11 cellular contexts compared by ENCODE assay signal in genomic region chr11:90250970-90251369, GRCh38. TPM values are rescaled to one million over a fixed set of nuclear protein-coding genes. Genes with fewer than 3 reads are reported as not detected.
A peak's percentile ranks its signal among the peaks of the same experiment; 100 is the strongest.
DNase-seq lines count a peak whose midpoint lies in the region; ATAC-seq, FAIRE-seq and TF ChIP-seq lines count a peak whose summit lies in the region.
"Had no signal": no experiment of that assay in that cellular context is flagged by ENCODE, and none has a peak within 500 bp of the region (broad histone marks: within the 10 kb centered on the region; RNA-seq: fewer than 3 reads in every experiment).

No MANE protein-coding gene starts in this region.

- H3K4me3 ChIP-seq in CD4-positive, CD25-positive, alpha-beta regulatory T cell (ENCODE audit: low read depth, low read length) = peak overlapping the region; percentile 51
- no peak overlapping the region for H3K4me3 ChIP-seq in GM12878
- H3K4me3 ChIP-seq: vagina had no signal

- H3K36me3 ChIP-seq in CD4-positive, CD25-positive, alpha-beta regulatory T cell (ENCODE audit: control insufficient read depth, insufficient read depth, low read length) = no peaks in the 10 kb centered on the region
- H3K36me3 ChIP-seq in GM12878 (ENCODE audit: control insufficient read depth in 2 of 2, insufficient read depth in 2 of 2, low read length in 1 of 2) = no peaks in the 10 kb centered on the region
- H3K36me3 ChIP-seq: vagina had no signal

- no peak overlapping the region for H3K4me2 ChIP-seq in GM12878 (ENCODE audit: control insufficient read depth, insufficient read depth)

- SMC1A ChIA-PET in GM12878 (lab: Charles Lee; ENCODE audit: uncharacterized antibody, unreplicated experiment) = interaction anchor here (1.0 to 1.4 kb wide), 4 partner anchors 10 to 224 kb away, joined by 3 to 6 read pairs (median 4); no protein-coding TSS in a partner anchor

- RAD21 ChIA-PET in GM12878 (lab: Charles Lee; ENCODE audit: unreplicated experiment) = interaction anchor here (0.7 to 0.9 kb wide), 2 partner anchors 38 to 46 kb away, joined by 3 read pairs; no protein-coding TSS in a partner anchor

- 23% methylated on average over 8 of the region's 8 CpGs for WGBS in GM12878 (ENCODE audit: insufficient coverage, insufficient replicate concordance, low lambda C conversion rate, missing lambda C conversion rate)

- ATAC-seq in CD4-positive, CD25-positive, alpha-beta regulatory T cell (ENCODE audit: low read depth in 2 of 2) = peak in 1 of 2 donors; percentile 42
- peak; percentile 78 for ATAC-seq in GM12878

- H3K4me1 ChIP-seq in CD4-positive, CD25-positive, alpha-beta regulatory T cell (ENCODE audit: control insufficient read depth, insufficient read depth, low read length, poor library complexity, severe bottlenecking) = no peaks in the 10 kb centered on the region
- H3K4me1 ChIP-seq in GM12878 (ENCODE audit: control insufficient read depth, insufficient read depth, low read length) = no peaks in the 10 kb centered on the region
- H3K4me1 ChIP-seq: vagina had no signal

- peak overlapping the region; percentile 1 to 85 (median 54) for H3K4me3 Mint-ChIP-seq in CD4-positive, CD25-positive, alpha-beta regulatory T cell
- H3K4me3 Mint-ChIP-seq in Calu3 (ENCODE audit: low read depth, unreplicated experiment) = no peak overlapping the region
- H3K4me3 Mint-ChIP-seq: nephron had no signal

- H3K9me3 ChIP-seq in CD4-positive, CD25-positive, alpha-beta regulatory T cell (ENCODE audit: control insufficient read depth in 2 of 2, low read length in 2 of 2) = no peaks in the 10 kb centered on the region
- H3K9me3 ChIP-seq in GM12878 (replicated peaks; ENCODE audit: control insufficient read depth, insufficient read depth, low read length) = no peaks in the 10 kb centered on the region; the same call in 2 of the 3 replicates
- H3K9me3 ChIP-seq: vagina had no signal

- peak in 1 of 3 donors; percentile 17 for DNase-seq in CD4-positive, CD25-positive, alpha-beta regulatory T cell
- DNase-seq in GM19239 (ENCODE audit: insufficient read length, low spot score) = no peak
- peak; percentile 72 for DNase-seq in NAMALWA (ENCODE audit: low spot score)
- no peak for DNase-seq in GM12878 (ENCODE audit: low read depth, low spot score)
- no peak for DNase-seq in Calu3
- no peak for DNase-seq in medulla oblongata (ENCODE audit: extremely low spot score)
- no peak for DNase-seq in caudate nucleus (lab: John Stamatoyannopoulos, UW)
- DNase-seq in posterior cingulate gyrus = no peak
- DNase-seq: NCI-H1048 had no signal

- intact Hi-C loops in GM12878 (cut with micrococcal nuclease; ENCODE audit: unreplicated experiment) = loop anchor here (5.0 kb wide), 1 partner anchor 206 kb away; no protein-coding TSS in a partner anchor
- intact Hi-C loops in Calu3 (cut with micrococcal nuclease; ENCODE audit: unreplicated experiment) = no loop called here
- intact Hi-C loops in posterior cingulate gyrus (cut with DNase I) = no loop called here

- CTCF ChIA-PET in GM12878 (lab: Yijun Ruan, JAX) = interaction anchor here (0.6 to 2.1 kb wide), 8 partner anchors 8 to 833 kb away, joined by 3 to 6 read pairs (median 4); no protein-coding TSS in a partner anchor
- CTCF ChIA-PET in Calu3 (lab: Charles Lee) = no interaction called here

- POLR2A ChIA-PET in GM12878 (lab: Charles Lee) = no interaction called here

- H3K79me2 ChIP-seq in GM12878 (ENCODE audit: control insufficient read depth, insufficient read depth, low read length) = no peaks in the 10 kb centered on the region

- no peak for TF ChIP-seq POLR2A in GM12878 (IDR thresholded peaks at IDR 0.05; ENCODE audit: low read depth, low read length)

- H3K9me3 Mint-ChIP-seq in CD4-positive, CD25-positive, alpha-beta regulatory T cell = peaks cover 0 to 1% (median 0%) of the 10 kb centered on the region in 7 donors
- H3K9me3 Mint-ChIP-seq in Calu3 (ENCODE audit: low read depth, unreplicated experiment) = no peaks in the 10 kb centered on the region

- no peak for TF ChIP-seq EP300 in GM12878 (IDR thresholded peaks at IDR 0.05; ENCODE audit: borderline replicate concordance in 1 of 2, control insufficient read depth in 1 of 2, low read depth in 2 of 2, low read length in 2 of 2)

- BruUV-seq in GM12878 (replicated peaks; lab: Mats Ljungman, UMichigan) (no TSS peak), Calu3 (replicated peaks; lab: Mats Ljungman, UMichigan) (no TSS peak)

- TF ChIP-seq CTCF in GM12878 (IDR thresholded peaks at IDR 0.05 in 2 of 3, conservative IDR thresholded peaks at IDR 0.05 in 1 of 3; ENCODE audit: control insufficient read depth in 2 of 3, extremely low read depth in 1 of 3, insufficient read depth in 1 of 3, low read depth in 3 of 3, low read length in 3 of 3) = no peak
- TF ChIP-seq CTCF in Calu3 (IDR thresholded peaks at IDR 0.05; ENCODE audit: unreplicated experiment) = no peak

- H3K27ac ChIP-seq in CD4-positive, CD25-positive, alpha-beta regulatory T cell (ENCODE audit: insufficient read depth, low read length, poor library complexity, severe bottlenecking) = no peak overlapping the region
- H3K27ac ChIP-seq in GM12878 (ENCODE audit: control insufficient read depth, insufficient read depth) = no peak overlapping the region
- no peak overlapping the region for H3K27ac ChIP-seq in caudate nucleus (ENCODE audit: low read depth, low read length)
- H3K27ac ChIP-seq: vagina had no signal

- H3K27me3 Mint-ChIP-seq in CD4-positive, CD25-positive, alpha-beta regulatory T cell = peaks cover 16% of the 10 kb centered on the region
- H3K27me3 Mint-ChIP-seq in Calu3 (ENCODE audit: unreplicated experiment) = no peaks in the 10 kb centered on the region

- H3K27me3 ChIP-seq in CD4-positive, CD25-positive, alpha-beta regulatory T cell (ENCODE audit: control insufficient read depth, insufficient read depth, low read length) = peaks cover 3% of the 10 kb centered on the region
- H3K27me3 ChIP-seq in GM12878 (replicated peaks in 1 of 2; ENCODE audit: control insufficient read depth in 2 of 2, insufficient read depth in 2 of 2, low read length in 1 of 2) = no peaks in the 10 kb centered on the region
- H3K27me3 ChIP-seq: vagina had no signal

- peak overlapping the region in 1 of 3 donors; percentile 60 for H3K27ac Mint-ChIP-seq in CD4-positive, CD25-positive, alpha-beta regulatory T cell
- no peak overlapping the region for H3K27ac Mint-ChIP-seq in Calu3 (ENCODE audit: unreplicated experiment)
- H3K27ac Mint-ChIP-seq: nephron had no signal

- no peak overlapping the region for H3K9ac ChIP-seq in GM12878 (ENCODE audit: control insufficient read depth, insufficient read depth, low read length)

- in situ Hi-C loops in GM12878 (cut with MboI) = no loop called here

- TF ChIP-seq RAD21 in GM12878 (IDR thresholded peaks at IDR 0.05; ENCODE audit: insufficient read depth, low read depth, low read length) = no peak

- peak overlapping the region; percentile 9; the same call in 1 of the 2 replicates for H2AFZ ChIP-seq in GM12878 (ENCODE audit: control insufficient read depth, low read depth, low read length)

- FAIRE-seq in GM19239 (lab: Jason Lieb, UNC) (peak; percentile 87), GM12878 (lab: Jason Lieb, UNC) (peak; percentile 61)

- no peaks in the 10 kb centered on the region for H4K20me1 ChIP-seq in GM12878 (ENCODE audit: control insufficient read depth, insufficient read depth)

- H3K36me3 Mint-ChIP-seq in CD4-positive, CD25-positive, alpha-beta regulatory T cell = no peaks in the 10 kb centered on the region
- no peaks in the 10 kb centered on the region for H3K36me3 Mint-ChIP-seq in Calu3 (ENCODE audit: insufficient read depth, unreplicated experiment)

- peaks cover 0 to 12% (median 4%) of the 10 kb centered on the region in 4 donors for H3K4me1 Mint-ChIP-seq in CD4-positive, CD25-positive, alpha-beta regulatory T cell
- H3K4me1 Mint-ChIP-seq in Calu3 (ENCODE audit: low read depth, unreplicated experiment) = no peaks in the 10 kb centered on the region
- H3K4me1 Mint-ChIP-seq: nephron had no signal

TF ChIP-seq in GM12878, 131 proteins besides CTCF, POLR2A, EP300 and RAD21 (continues in another document):
- TF ChIP-seq GABPA (IDR thresholded peaks at IDR 0.05; ENCODE audit: low read depth) (0 out of 2 replicates have a peak, but pooled peaks have one; percentile 50), IRF5 (IDR thresholded peaks at IDR 0.05; ENCODE audit: borderline replicate concordance) (no peak)

RNA-seq across cellular contexts. Expression of gene CHORDC1, which starts 28.1 kb away (rescaled TPM):
- total RNA-seq in CD4-positive, CD25-positive, alpha-beta regulatory T cell = 114 TPM
- 10 to 100 TPM; 36.9 to 43.0 (median 40.7) TPM for polyA plus RNA-seq in CD4-positive, CD25-positive, alpha-beta regulatory T cell
- 120 and 131 TPM in 2 replicates for total RNA-seq in GM12878 (2013; cell fraction: nucleolus; rRNA removed)
- total RNA-seq in GM12878 (2014; rRNA removed) (36.7 and 43.1 TPM in 2 replicates), GM12878 (2014; rRNA removed; fragmentation: Illumina TruSeq; extraction: Trizol) (58.5 and 59.4 TPM in 2 replicates), GM12878 (2021) (44.1 and 46.4 TPM in 2 replicates), Calu3 (2022) (73.5 and 78.9 TPM in 2 replicates)
- 12.1 TPM for polyA plus RNA-seq in GM12878 (2011; ENCODE audit: low read depth)
- polyA plus RNA-seq in GM12878 (2011; rRNA removed) (53.0 and 63.1 TPM in 2 replicates), GM12878 (2014; fragmentation: Illumina TruSeq; extraction: Trizol) (59.8 TPM in 2 replicates), GM12878 (2014; fragmentation: Nextera tagmentation; extraction: Ambion mirVana) (10 to 100 TPM; 53.1 to 55.4 TPM), GM12878 (2014; rRNA removed) (24.9 and 32.6 TPM in 2 replicates), GM12878 (2016; fragmentation: Nextera tagmentation; extraction: Ambion mirVana) (100 to 1,000 TPM in 1 of 2 experiments, 10 to 100 TPM in 1; 95.0 to 108 TPM)
- 24.9 and 41.1 TPM in 2 replicates for polyA plus RNA-seq in GM12878 (2011; cell fraction: cytosol; rRNA removed)
- 29.5 and 50.2 TPM in 2 replicates for polyA plus RNA-seq in GM12878 (2011; cell fraction: nucleus; rRNA removed)
- 19.1 and 23.7 TPM in 2 replicates for polyA plus RNA-seq in GM12878 (2012)
- polyA minus RNA-seq in GM12878 (2011; rRNA and poly(A)+ RNA removed) = 37.2 and 53.5 TPM in 2 replicates
- polyA minus RNA-seq in GM12878 (2011; cell fraction: cytosol; rRNA and poly(A)+ RNA removed) = 19.5 and 25.8 TPM in 2 replicates
- polyA minus RNA-seq in GM12878 (2011; cell fraction: nucleus; rRNA and poly(A)+ RNA removed) = 72.3 and 136 TPM in 2 replicates
